ENCODE assay signal across 8 cellular contexts in the genomic region with DNA sequence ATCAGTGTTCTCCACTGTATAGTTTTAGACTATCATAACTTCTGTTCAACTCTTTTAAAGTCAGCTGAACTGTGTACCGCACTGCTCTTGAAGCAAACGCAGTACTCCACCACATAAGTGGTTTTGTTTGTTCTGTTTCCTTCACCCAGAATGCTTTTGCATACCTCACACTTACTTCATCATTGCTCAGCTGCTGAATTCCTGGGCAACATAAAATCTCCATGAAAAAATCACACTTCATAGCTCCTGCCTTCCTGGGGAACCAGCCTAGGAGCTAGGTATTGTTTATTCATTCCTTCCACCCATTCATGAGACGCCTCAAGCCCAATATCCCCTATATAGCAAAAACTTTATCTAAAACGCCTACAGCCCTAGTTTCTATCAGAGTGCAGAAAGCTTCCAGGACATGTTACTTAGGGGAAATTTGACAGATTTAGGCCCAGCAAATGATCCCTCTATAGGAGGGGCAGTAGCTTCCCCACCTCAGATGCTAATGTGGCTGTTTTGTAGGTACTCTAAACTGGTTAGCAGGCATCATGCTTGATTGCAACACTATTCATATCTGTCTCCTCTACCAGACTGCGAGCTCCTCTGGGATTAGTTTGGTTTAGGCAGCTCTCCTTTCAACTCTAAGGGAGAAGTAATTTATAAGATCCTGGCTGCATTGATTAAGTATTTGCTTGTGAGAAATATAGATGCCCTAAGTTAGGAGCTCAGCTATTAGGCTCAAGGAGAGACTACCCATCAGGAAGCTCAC. TPM values are rescaled to one million over a fixed set of nuclear protein-coding genes. Genes with fewer than 3 reads are reported as not detected.
A peak's percentile ranks its signal among the peaks of the same experiment; 100 is the strongest.
DNase-seq lines count a peak whose midpoint lies in the region; ATAC-seq lines count a peak whose summit lies in the region.

No MANE protein-coding gene starts in this region.

- DNase-seq in ELR (ENCODE audit: low read depth) (peak; percentile 44), iris pigment epithelial cell (ENCODE audit: low read depth) (peak; percentile 6), OCI-M1 (lab: John Stamatoyannopoulos, UW) (no peak), ACHN (no peak), DMS 273 (lab: John Stamatoyannopoulos, UW; ENCODE audit: unreplicated experiment) (no peak), anterior cingulate cortex (lab: John Stamatoyannopoulos, UW) (no peak)

- ATAC-seq in GM21390 (IDR thresholded peaks at IDR 0.05; ENCODE audit: unreplicated experiment) = peak; percentile 13

- H3K4me1 Mint-ChIP-seq in IgD-negative memory B cell = peaks cover 2 to 14% (median 9%) of the 10 kb centered on the region in 3 donors

- H3K27me3 Mint-ChIP-seq in IgD-negative memory B cell = no peaks in the 10 kb centered on the region

- peak overlapping the region; percentile 83 to 97 (median 94) for H3K27ac Mint-ChIP-seq in IgD-negative memory B cell

- in situ Hi-C loops in ACHN (cut with HindIII; ENCODE audit: low pct_ligation_motif_present, low pct_unique_long_range_greater_than_20kb, low sequenced_read_pairs) = no loop called here

- no peaks in the 10 kb centered on the region for H3K36me3 Mint-ChIP-seq in IgD-negative memory B cell

- H3K4me3 Mint-ChIP-seq in IgD-negative memory B cell = peak overlapping the region; percentile 82 to 95 (median 90)

- H3K9me3 Mint-ChIP-seq in IgD-negative memory B cell = peaks cover 0 to 2% (median 0%) of the 10 kb centered on the region in 3 donors

RNA-seq across cellular contexts. Expression of a gene that starts 44.5 kb away (rescaled TPM):
- polyA plus RNA-seq in IgD-negative memory B cell = not detected

Comparison
In these comparisons a context has a peak if more than half of its experiments do, and no peak if none do; other contexts are left out.
1. DNase-seq: peak in ELR (single experiment) and iris pigment epithelial cell (single experiment); none in OCI-M1 (single experiment), ACHN (single experiment), DMS 273 (single experiment) and anterior cingulate cortex (0 of 58).